Comparison of ENCODE assay signal across 1 cellular context in genomic region chr20:3203315-3204123, GRCh38.
TF ChIP-seq lines count a peak whose summit lies in the region.

No MANE protein-coding gene starts in this region.

TF ChIP-seq in HepG2, 621 proteins besides CTCF, POLR2A, EP300 and RAD21 (continued from another document and continues in another):
- no peak for TF ChIP-seq SOX6 (IDR thresholded peaks at IDR 0.05)
- no peak; the same call in 1 of the 2 replicates for TF ChIP-seq SOX6 (CRISPR knock-in tag; IDR thresholded peaks at IDR 0.05)
- TF ChIP-seq CEBPZ (IDR thresholded peaks at IDR 0.05; ENCODE audit: low read length): no peak
- no peak for TF ChIP-seq FOXA1 (IDR thresholded peaks at IDR 0.05)
- no peak for TF ChIP-seq FOXA1 (CRISPR knock-in tag; IDR thresholded peaks at IDR 0.05)
- no peak for TF ChIP-seq MLLT10 (CRISPR knock-in tag; IDR thresholded peaks at IDR 0.05)
- TF ChIP-seq KDM3A (CRISPR knock-in tag; IDR thresholded peaks at IDR 0.05; ENCODE audit: low read depth): no peak
- no peak for TF ChIP-seq PBX2 (CRISPR knock-in tag; IDR thresholded peaks at IDR 0.05)
- no peak for TF ChIP-seq ADNP (CRISPR knock-in tag; IDR thresholded peaks at IDR 0.05)
- TF ChIP-seq ZNF543 (CRISPR knock-in tag; IDR thresholded peaks at IDR 0.05): no peak
- TF ChIP-seq ZBTB25 (CRISPR knock-in tag; IDR thresholded peaks at IDR 0.05): no peak
- TF ChIP-seq MEIS2 (CRISPR knock-in tag; IDR thresholded peaks at IDR 0.05): peak; percentile 22; the same call in 1 of the 2 replicates
- no peak for TF ChIP-seq YY1 (IDR thresholded peaks at IDR 0.05; ENCODE audit: insufficient read depth, insufficient replicate concordance, low read depth, low read length)
- TF ChIP-seq THAP7 (CRISPR knock-in tag; IDR thresholded peaks at IDR 0.05): 0 out of 2 replicates have a peak, but pooled peaks have one; percentile 55
- TF ChIP-seq ZNF552 (CRISPR knock-in tag; IDR thresholded peaks at IDR 0.05; ENCODE audit: borderline replicate concordance): no peak
- no peak for TF ChIP-seq HMGA1 (CRISPR knock-in tag; conservative IDR thresholded peaks at IDR 0.05)
- peak; percentile 41; the same call in 1 of the 2 replicates for TF ChIP-seq ZNF253 (CRISPR knock-in tag; IDR thresholded peaks at IDR 0.05; ENCODE audit: borderline replicate concordance)
- TF ChIP-seq RFXAP (CRISPR knock-in tag; IDR thresholded peaks at IDR 0.05; ENCODE audit: borderline replicate concordance): no peak
- no peak for TF ChIP-seq NPAS2 (CRISPR knock-in tag; IDR thresholded peaks at IDR 0.05; ENCODE audit: borderline replicate concordance)
- TF ChIP-seq STAT5B (CRISPR knock-in tag; IDR thresholded peaks at IDR 0.05): no peak
- TF ChIP-seq ATRX (CRISPR knock-in tag; IDR thresholded peaks at IDR 0.05; ENCODE audit: borderline replicate concordance): no peak
- peak; percentile 87 for TF ChIP-seq UBTF (CRISPR knock-in tag; IDR thresholded peaks at IDR 0.05)
- peak; percentile 50; the same call in 1 of the 2 replicates for TF ChIP-seq KDM2A (CRISPR knock-in tag; IDR thresholded peaks at IDR 0.05; ENCODE audit: borderline replicate concordance, low read depth)
- TF ChIP-seq KAT8 (CRISPR knock-in tag; IDR thresholded peaks at IDR 0.05): no peak
- TF ChIP-seq HNF4G (IDR thresholded peaks at IDR 0.05; ENCODE audit: borderline replicate concordance, low read depth, low read length): no peak
- no peak; the same call in 1 of the 2 replicates for TF ChIP-seq HNF4G (CRISPR knock-in tag; IDR thresholded peaks at IDR 0.05; ENCODE audit: borderline replicate concordance, low read depth)
- TF ChIP-seq ZNF678 (CRISPR knock-in tag; IDR thresholded peaks at IDR 0.05): no peak
- no peak; the same call in 1 of the 2 replicates for TF ChIP-seq ZNF34 (CRISPR knock-in tag; IDR thresholded peaks at IDR 0.05; ENCODE audit: borderline replicate concordance)
- no peak for TF ChIP-seq ZSCAN25 (CRISPR knock-in tag; IDR thresholded peaks at IDR 0.05)
- TF ChIP-seq SKIL (CRISPR knock-in tag; IDR thresholded peaks at IDR 0.05; ENCODE audit: borderline replicate concordance): 0 out of 2 replicates have a peak, but pooled peaks have one; percentile 14
- no peak for TF ChIP-seq SUZ12 (IDR thresholded peaks at IDR 0.05; ENCODE audit: low read depth, low read length)
- TF ChIP-seq MTA3 (CRISPR knock-in tag; IDR thresholded peaks at IDR 0.05): no peak
- TF ChIP-seq RERE (CRISPR knock-in tag; IDR thresholded peaks at IDR 0.05; ENCODE audit: low read depth): 0 out of 2 replicates have a peak, but pooled peaks have one; percentile 0
- TF ChIP-seq AGO2 (optimal IDR thresholded peaks at IDR 0.05; ENCODE audit: low read depth, low read length): peak; percentile 92
- TF ChIP-seq ZNF30 (CRISPR knock-in tag; IDR thresholded peaks at IDR 0.05): no peak; the same call in 1 of the 2 replicates
- TF ChIP-seq MIXL1 (CRISPR knock-in tag; IDR thresholded peaks at IDR 0.05): no peak
